ENCODE assay signal across 24 cellular contexts in genomic region chr3:117226932-117227331, GRCh38.
DNase-seq lines count a peak whose midpoint lies in the region; ATAC-seq, FAIRE-seq and TF ChIP-seq lines count a peak whose summit lies in the region.
"Had no signal": no experiment of that assay in that cellular context is flagged by ENCODE, and none has a peak within 500 bp of the region (broad histone marks: within the 10 kb centered on the region; RNA-seq: fewer than 3 reads in every experiment).

No MANE protein-coding gene starts in this region.

- peak; percentile 39 for DNase-seq in COLO829 (ENCODE audit: low spot score)
- DNase-seq in GM12878 (ENCODE audit: low read depth, low spot score) = no peak
- DNase-seq in small intestine = no peak
- no peak for DNase-seq in sigmoid colon
- no peak for DNase-seq in osteoblast (ENCODE audit: insufficient read length, low spot score, missing footprints)
- DNase-seq: CD4-positive, CD25-positive, alpha-beta regulatory T cell; DND-41; KBM-7; MV-4-11; NCI-H1105; NCI-H1436 treated with DMSO at 0.1 percent for 48 hours; NCI-H1930; NCI-H2107; NCI-H446 treated with DMSO at 0.1 percent for 48 hours; NCI-H526; NCI-H82; Right ventricle myocardium superior; RPMI8226 had no signal

- POLR2A ChIA-PET in GM12878 (lab: Charles Lee) = no interaction called here

- no peak overlapping the region for H3K9ac ChIP-seq in GM12878 (ENCODE audit: control insufficient read depth, insufficient read depth, low read length)
- H3K9ac ChIP-seq: BLaER1 had no signal

- H3K4me2 ChIP-seq in GM12878 (ENCODE audit: control insufficient read depth, insufficient read depth) (no peak overlapping the region), osteoblast (ENCODE audit: insufficient read depth, low read length) (no peak overlapping the region)
- H3K4me2 ChIP-seq: BLaER1 had no signal

- TF ChIP-seq POLR2A in GM12878 (IDR thresholded peaks at IDR 0.05; ENCODE audit: low read depth, low read length) (no peak), sigmoid colon (IDR thresholded peaks at IDR 0.05) (no peak)

- TF ChIP-seq RAD21 in GM12878 (IDR thresholded peaks at IDR 0.05; ENCODE audit: insufficient read depth, low read depth, low read length) = no peak

- ATAC-seq in GM18511 (IDR thresholded peaks at IDR 0.05; ENCODE audit: unreplicated experiment) (peak; percentile 57), HG03097 (IDR thresholded peaks at IDR 0.05; ENCODE audit: low FRiP score, unreplicated experiment) (peak; percentile 77), GM12878 (peak; percentile 59)
- ATAC-seq: HCT116 had no signal

- no peaks in the 10 kb centered on the region for H3K79me2 ChIP-seq in GM12878 (ENCODE audit: control insufficient read depth, insufficient read depth, low read length)
- H3K79me2 ChIP-seq in osteoblast (ENCODE audit: insufficient read depth, low read length) = no peaks in the 10 kb centered on the region

- in situ Hi-C loops in GM12878 (cut with MboI) = no loop called here

- H3K27ac ChIP-seq in GM12878 (ENCODE audit: control insufficient read depth, insufficient read depth) (no peak overlapping the region), small intestine (ENCODE audit: low read depth in 1 of 2, low read length in 1 of 2) (no peak overlapping the region), sigmoid colon (no peak overlapping the region), osteoblast (ENCODE audit: low read depth, low read length) (no peak overlapping the region)
- H3K27ac ChIP-seq: BLaER1, SJSA1 had no signal

- SMC1A ChIA-PET in GM12878 (lab: Charles Lee; ENCODE audit: uncharacterized antibody, unreplicated experiment) = no interaction called here

- WGBS in GM12878 (ENCODE audit: insufficient coverage, insufficient replicate concordance, low lambda C conversion rate, missing lambda C conversion rate) = 0% methylated on average over 2 of the region's 2 CpGs
- 53 to 66% (median 64%) methylated on average over 2 of the region's 2 CpGs for WGBS in small intestine, 3 donors
- WGBS in sigmoid colon, 2 donors = 64 to 66% methylated on average over 2 of the region's 2 CpGs

- H3K27me3 ChIP-seq in GM12878 (replicated peaks in 1 of 2; ENCODE audit: control insufficient read depth in 2 of 2, insufficient read depth in 2 of 2, low read length in 1 of 2) = no peaks in the 10 kb centered on the region; a peak in 1 of 4 replicates
- no peaks in the 10 kb centered on the region for H3K27me3 ChIP-seq in small intestine (ENCODE audit: control insufficient read depth in 2 of 2, insufficient read depth in 2 of 2, low read length in 2 of 2)
- no peaks in the 10 kb centered on the region for H3K27me3 ChIP-seq in sigmoid colon
- H3K27me3 ChIP-seq in osteoblast (ENCODE audit: insufficient read depth, low read length) = no peaks in the 10 kb centered on the region
- H3K27me3 ChIP-seq: BLaER1, SJSA1 had no signal

- no peak overlapping the region for H3K4me3 ChIP-seq in GM12878
- H3K4me3 ChIP-seq in small intestine (ENCODE audit: low read depth in 1 of 2, low read length in 2 of 2) = no peak overlapping the region
- H3K4me3 ChIP-seq in sigmoid colon = no peak overlapping the region
- H3K4me3 ChIP-seq in osteoblast (ENCODE audit: insufficient read depth, low read length) = no peak overlapping the region
- H3K4me3 ChIP-seq: BLaER1, SJSA1 had no signal

- intact Hi-C loops in GM12878 (cut with micrococcal nuclease; ENCODE audit: unreplicated experiment) (no loop called here), sigmoid colon (cut with DNase I) (no loop called here)

- H4K20me1 ChIP-seq in GM12878 (ENCODE audit: control insufficient read depth, insufficient read depth) (no peaks in the 10 kb centered on the region), osteoblast (ENCODE audit: insufficient read depth, low read length) (no peaks in the 10 kb centered on the region)
- H4K20me1 ChIP-seq: BLaER1 had no signal

- BruUV-seq in GM12878 (replicated peaks; lab: Mats Ljungman, UMichigan) = no TSS peak

- CTCF ChIA-PET in GM12878 (lab: Yijun Ruan, JAX) = no interaction called here

- no peak for FAIRE-seq in GM12878 (lab: Jason Lieb, UNC)
- no peak for FAIRE-seq in small intestine (lab: Jason Lieb, UNC)
- FAIRE-seq: A204.1 had no signal

- no peak for TF ChIP-seq EP300 in GM12878 (IDR thresholded peaks at IDR 0.05; ENCODE audit: borderline replicate concordance in 1 of 2, control insufficient read depth in 1 of 2, low read depth in 2 of 2, low read length in 2 of 2)
- TF ChIP-seq EP300 in sigmoid colon (IDR thresholded peaks at IDR 0.05) = no peak

- no peaks in the 10 kb centered on the region for H3K36me3 ChIP-seq in GM12878 (ENCODE audit: control insufficient read depth in 2 of 2, insufficient read depth in 2 of 2, low read length in 1 of 2)
- no peaks in the 10 kb centered on the region for H3K36me3 ChIP-seq in small intestine (ENCODE audit: control insufficient read depth in 2 of 2, insufficient read depth in 2 of 2, low read length in 2 of 2)
- H3K36me3 ChIP-seq in sigmoid colon = no peaks in the 10 kb centered on the region
- H3K36me3 ChIP-seq in osteoblast (ENCODE audit: insufficient read depth, low read length) = no peaks in the 10 kb centered on the region
- H3K36me3 ChIP-seq: BLaER1, SJSA1 had no signal

- no peaks in the 10 kb centered on the region for H3K4me1 ChIP-seq in GM12878 (ENCODE audit: control insufficient read depth, insufficient read depth, low read length)
- H3K4me1 ChIP-seq in small intestine (ENCODE audit: control insufficient read depth in 2 of 2, insufficient read depth in 1 of 2, low read depth in 1 of 2, low read length in 1 of 2) = no peaks in the 10 kb centered on the region
- no peaks in the 10 kb centered on the region for H3K4me1 ChIP-seq in sigmoid colon
- H3K4me1 ChIP-seq in osteoblast (ENCODE audit: insufficient read depth, low read length) = no peaks in the 10 kb centered on the region
- H3K4me1 ChIP-seq: BLaER1, SJSA1 had no signal

- RAD21 ChIA-PET in GM12878 (lab: Charles Lee; ENCODE audit: unreplicated experiment) = no interaction called here

- H2AFZ ChIP-seq in GM12878 (ENCODE audit: control insufficient read depth, low read depth, low read length) (no peak overlapping the region), osteoblast (ENCODE audit: low read length) (no peak overlapping the region)

- H3K9me3 ChIP-seq in GM12878 (replicated peaks; ENCODE audit: control insufficient read depth, insufficient read depth, low read length) (no peaks in the 10 kb centered on the region), small intestine (ENCODE audit: control insufficient read depth, low read depth) (no peaks in the 10 kb centered on the region), sigmoid colon (no peaks in the 10 kb centered on the region), osteoblast (ENCODE audit: low read depth, low read length) (no peaks in the 10 kb centered on the region)
- H3K9me3 ChIP-seq: BLaER1, SJSA1 had no signal

- TF ChIP-seq CTCF in GM12878 (IDR thresholded peaks at IDR 0.05 in 2 of 3, conservative IDR thresholded peaks at IDR 0.05 in 1 of 3; ENCODE audit: control insufficient read depth in 2 of 3, extremely low read depth in 1 of 3, insufficient read depth in 1 of 3, low read depth in 3 of 3, low read length in 3 of 3) (no peak), sigmoid colon (IDR thresholded peaks at IDR 0.05) (no peak), osteoblast (IDR thresholded peaks at IDR 0.05; ENCODE audit: extremely low read depth, low read depth, low read length) (no peak)

TF ChIP-seq in GM12878, 131 proteins besides CTCF, POLR2A, EP300 and RAD21 (continues in another document):
- TF ChIP-seq JUNB (IDR thresholded peaks at IDR 0.05) (no peak), POLR2AphosphoS2 (IDR thresholded peaks at IDR 0.05; ENCODE audit: low read depth, low read length) (no peak), ATF7 (IDR thresholded peaks at IDR 0.05; ENCODE audit: low read depth) (no peak), E2F4 (IDR thresholded peaks at IDR 0.05; ENCODE audit: low read depth, low read length) (no peak), ESRRA (IDR thresholded peaks at IDR 0.05; ENCODE audit: low read length) (no peak), TAF1 (IDR thresholded peaks at IDR 0.05; ENCODE audit: borderline replicate concordance, low read depth, low read length) (no peak), SUPT20H (IDR thresholded peaks at IDR 0.05; ENCODE audit: borderline replicate concordance, control insufficient read depth, low read depth, low read length) (no peak), ETV6 (conservative IDR thresholded peaks at IDR 0.05 in 1 of 2, IDR thresholded peaks at IDR 0.05 in 1 of 2; ENCODE audit: borderline replicate concordance in 1 of 2, low read depth in 1 of 2) (no peak), TARDBP (IDR thresholded peaks at IDR 0.05; ENCODE audit: borderline replicate concordance) (no peak), BRCA1 (IDR thresholded peaks at IDR 0.05; ENCODE audit: low read depth, low read length) (no peak), KAT2A (conservative IDR thresholded peaks at IDR 0.05; ENCODE audit: control insufficient read depth, low read depth, low read length) (no peak), ZNF217 (IDR thresholded peaks at IDR 0.05) (no peak), CBFB (IDR thresholded peaks at IDR 0.05; ENCODE audit: low read depth) (no peak), BCL3 (IDR thresholded peaks at IDR 0.05; ENCODE audit: borderline replicate concordance, insufficient read depth, low read depth, low read length, poor library complexity, severe bottlenecking) (no peak), YY1 (IDR thresholded peaks at IDR 0.05; ENCODE audit: low read depth, low read length) (no peak)
